34 cellular contexts compared by ENCODE assay signal in genomic region chr6:168599769-168600330, GRCh38.
"Had no signal": no experiment of that assay in that cellular context is flagged by ENCODE, and none has a peak within 500 bp of the region (broad histone marks: within the 10 kb centered on the region; RNA-seq: fewer than 3 reads in every experiment).

No MANE protein-coding gene starts in this region.

- H3K36me3 Mint-ChIP-seq: activated naive CD4-positive, alpha-beta T cell treated with anti-CD3 and anti-CD28 coated beads, Interleukin-2, amount 10 ng/mL, durations not matched to agents 7 days and 5 days; activated naive CD8-positive, alpha-beta T cell; WTC11 had no signal

- H3K4me1 ChIP-seq: Peyer's patch, SJSA1 had no signal

- H3K9ac ChIP-seq: SK-N-SH had no signal

- H3K9me3 ChIP-seq: ascending aorta, Peyer's patch, SK-N-SH had no signal

- H3K27me3 Mint-ChIP-seq: activated CD4-positive, alpha-beta T cell treated with anti-CD3 and anti-CD28 coated beads, Interleukin-2, amount 10 ng/mL, durations not matched to agents 7 days and 5 days; activated naive CD4-positive, alpha-beta T cell treated with anti-CD3 and anti-CD28 coated beads, Interleukin-2, amount 10 ng/mL, durations not matched to agents 7 days and 5 days; activated naive CD8-positive, alpha-beta T cell had no signal

- H3K4me3 ChIP-seq: ascending aorta, cardiac muscle cell, Peyer's patch, SJSA1 had no signal

- H3K27me3 ChIP-seq: ascending aorta, Peyer's patch, SJSA1 had no signal

- ATAC-seq: activated CD4-positive, alpha-beta T cell treated with anti-CD3 and anti-CD28 coated beads for 36 hours; activated CD4-positive, CD25-positive, alpha-beta regulatory T cell treated with anti-CD3 and anti-CD28 coated beads, Interleukin-2, amount 50 U/mL, for 24 hours; activated CD8-positive, alpha-beta T cell treated with anti-CD3 and anti-CD28 coated beads, Interleukin-2, amount 10 ng/mL, durations not matched to agents 7 days and 5 days; activated T-cell treated with anti-CD3 and anti-CD28 coated beads, Interleukin-2, amount 50 U/mL, for 4 hours; PC-3; WTC11 had no signal

- H3K9me3 Mint-ChIP-seq: central memory CD8-positive, alpha-beta T cell had no signal

- H3K4me1 Mint-ChIP-seq: activated CD4-positive, alpha-beta T cell treated with anti-CD3 and anti-CD28 coated beads for 36 hours; activated CD4-positive, alpha-beta T cell treated with anti-CD3 and anti-CD28 coated beads, Interleukin-2, amount 10 ng/mL, durations not matched to agents 7 days and 5 days; activated naive CD4-positive, alpha-beta T cell treated with anti-CD3 and anti-CD28 coated beads, Interleukin-2, amount 10 ng/mL, durations not matched to agents 7 days and 5 days; central memory CD8-positive, alpha-beta T cell had no signal

- H3K27ac Mint-ChIP-seq: activated CD4-positive, alpha-beta T cell treated with anti-CD3 and anti-CD28 coated beads for 36 hours; activated CD4-positive, alpha-beta T cell treated with anti-CD3 and anti-CD28 coated beads, Interleukin-2, amount 10 ng/mL, durations not matched to agents 7 days and 5 days; activated CD8-positive, alpha-beta T cell treated with anti-CD3 and anti-CD28 coated beads, Interleukin-2, amount 10 ng/mL, durations not matched to agents 7 days and 5 days; activated naive CD4-positive, alpha-beta T cell treated with anti-CD3 and anti-CD28 coated beads, Interleukin-2, amount 10 ng/mL, durations not matched to agents 7 days and 5 days; activated naive CD8-positive, alpha-beta T cell; activated T-helper 1 cell treated with anti-CD3 and anti-CD28 coated beads, Interleukin-12 subunit alpha, Interleukin-12 subunit beta, Interleukin-2, Interleukin-4 antibody, amounts not matched to agents 30 ng/mL and 10 ng/mL and 1 ng/mL, durations not matched to agents 14 hours and 24 hours and 36 hours; T-helper 1 cell treated with Interleukin-12 subunit alpha and Interleukin-12 subunit beta and Interleukin-4 antibody, amounts not matched to agents 30 μg/mL and 1 μg/mL, for 36 hours; T-helper 2 cell treated with Interferon-gamma antibody and Interleukin-4, amounts not matched to agents 5 μg/mL and 100 μg/mL, for 36 hours; WTC11 had no signal

- H3K4me2 ChIP-seq: SK-N-SH had no signal

- H3K4me3 Mint-ChIP-seq: activated CD4-positive, alpha-beta T cell treated with anti-CD3 and anti-CD28 coated beads for 36 hours; activated CD4-positive, alpha-beta T cell treated with anti-CD3 and anti-CD28 coated beads, Interleukin-2, amount 10 ng/mL, durations not matched to agents 7 days and 5 days; activated CD8-positive, alpha-beta T cell treated with anti-CD3 and anti-CD28 coated beads, Interleukin-2, amount 10 ng/mL, durations not matched to agents 7 days and 5 days; activated naive CD4-positive, alpha-beta T cell treated with anti-CD3 and anti-CD28 coated beads, Interleukin-2, amount 10 ng/mL, durations not matched to agents 7 days and 5 days; activated naive CD8-positive, alpha-beta T cell; activated T-cell treated with anti-CD3 and anti-CD28 coated beads, Interleukin-2, amount 50 U/mL, for 4 hours; activated T-helper 1 cell treated with anti-CD3 and anti-CD28 coated beads, Interleukin-12 subunit alpha, Interleukin-12 subunit beta, Interleukin-2, Interleukin-4 antibody, amounts not matched to agents 30 ng/mL and 10 ng/mL and 1 ng/mL, durations not matched to agents 14 hours and 24 hours and 36 hours; central memory CD8-positive, alpha-beta T cell; T-helper 1 cell treated with Interleukin-12 subunit alpha and Interleukin-12 subunit beta and Interleukin-4 antibody, amounts not matched to agents 30 μg/mL and 1 μg/mL, for 36 hours; T-helper 2 cell treated with Interferon-gamma antibody and Interleukin-4, amounts not matched to agents 5 μg/mL and 100 μg/mL, for 36 hours; WTC11 had no signal

- H3K36me3 ChIP-seq: cardiac muscle cell, Peyer's patch, SJSA1 had no signal

- H3K27ac ChIP-seq: cardiac muscle cell, Peyer's patch, SJSA1 had no signal

- DNase-seq: activated CD4-positive, alpha-beta T cell treated with anti-CD3 and anti-CD28 coated beads for 36 hours; activated CD4-positive, alpha-beta T cell treated with anti-CD3 and anti-CD28 coated beads, Interleukin-2, amount 10 ng/mL, durations not matched to agents 7 days and 5 days; activated CD4-positive, alpha-beta T cell treated with anti-CD3 and anti-CD28 coated beads, Interleukin-2, amount 50 U/mL, for 48 hours; activated CD8-positive, alpha-beta T cell treated with anti-CD3 and anti-CD28 coated beads, Interleukin-2, amount 10 ng/mL, durations not matched to agents 7 days and 5 days; activated effector memory CD4-positive, alpha-beta T cell treated with Interleukin-2 at 50 U/mL for 16 hours; activated naive CD4-positive, alpha-beta T cell treated with anti-CD3 and anti-CD28 coated beads, Interleukin-2, amount 10 ng/mL, durations not matched to agents 7 days and 5 days; activated T-cell treated with anti-CD3 and anti-CD28 coated beads for 4 hours; activated T-cell treated with anti-CD3 and anti-CD28 coated beads, Interleukin-2, amount 50 U/mL, for 4 hours; amygdala; Karpas-422; NCI-H1048; NCI-H1105 treated with DMSO at 0.1 percent for 48 hours; NCI-H1436; NCI-H1694 treated with DMSO at 0.1 percent for 48 hours; NCI-H2029; NCI-H510A; NCI-H526; NCI-H748 treated with DMSO at 0.1 percent for 48 hours; NK-92 treated with Interleukin-12 subunit alpha and Interleukin-12 subunit beta, amount 100 ng/mL, for 24 hours; PC-3; Peyer's patch; RPMI8226; SHP77 treated with DMSO at 0.1 percent for 48 hours; SK-N-SH had no signal
